ENCODE assay signal across 22 cellular contexts in the genomic region with DNA sequence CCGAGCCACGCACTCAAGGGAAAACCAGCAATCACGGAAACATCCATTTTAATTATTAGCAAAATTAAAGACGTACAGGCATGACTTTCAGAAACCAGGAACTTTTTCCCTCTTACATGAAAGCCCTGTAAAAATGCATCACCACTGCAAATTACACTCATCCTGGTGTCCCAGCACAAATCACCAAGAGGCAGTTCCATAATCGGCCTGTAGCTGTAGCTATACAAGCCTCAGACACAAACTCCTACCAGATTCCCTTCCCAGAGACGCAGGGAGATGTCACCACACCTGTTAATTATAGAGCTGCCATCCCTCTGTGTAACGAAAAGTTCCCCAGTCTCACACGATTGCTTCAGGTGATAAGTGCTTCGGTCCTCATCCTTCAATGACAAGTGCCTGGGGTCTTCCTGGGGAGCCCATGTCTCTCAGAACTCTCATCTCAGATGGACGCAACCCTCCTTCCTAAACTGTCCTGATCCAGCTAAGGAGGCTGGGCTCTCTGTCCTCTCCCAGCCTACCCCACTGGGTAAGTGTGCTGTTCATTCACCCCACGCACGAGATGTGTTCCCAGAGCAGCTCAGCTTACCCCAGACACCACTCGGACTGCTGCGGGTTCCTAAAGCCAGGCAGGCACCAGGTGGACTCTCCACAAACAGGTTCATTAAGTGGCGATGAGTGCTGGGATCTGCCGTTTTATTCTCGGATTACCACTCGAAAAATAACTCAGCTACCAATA. TPM values are rescaled to one million over a fixed set of nuclear protein-coding genes. Genes with fewer than 3 reads are reported as not detected.
DNase-seq lines count a peak whose midpoint lies in the region; ATAC-seq and TF ChIP-seq lines count a peak whose summit lies in the region.
"Had no signal": no experiment of that assay in that cellular context is flagged by ENCODE, and none has a peak within 500 bp of the region (broad histone marks: within the 10 kb centered on the region; RNA-seq: fewer than 3 reads in every experiment).

No MANE protein-coding gene starts in this region.

- ATAC-seq in GM21423 (IDR thresholded peaks at IDR 0.05; ENCODE audit: unreplicated experiment) (no peak), GM18867 (IDR thresholded peaks at IDR 0.05; ENCODE audit: unreplicated experiment) (no peak)

- H3K4me1 ChIP-seq in KMS-11 (ENCODE audit: low read depth, poor library complexity, severe bottlenecking) (peaks cover 73% of the 10 kb centered on the region), endodermal cell (ENCODE audit: control insufficient read depth, insufficient read depth, low read length) (peaks cover 8% of the 10 kb centered on the region)

- H3K27ac Mint-ChIP-seq in endodermal cell (no peak overlapping the region), nephron progenitor cell (no peak overlapping the region)
- H3K27ac Mint-ChIP-seq: activated naive CD4-positive, alpha-beta T cell treated with anti-CD3 and anti-CD28 coated beads for 36 hours had no signal

- H3K27me3 ChIP-seq in KMS-11 (ENCODE audit: insufficient read depth, low read depth) (no peaks in the 10 kb centered on the region), endodermal cell (ENCODE audit: control insufficient read depth, insufficient read depth, low read length, poor library complexity, severe bottlenecking) (peaks cover 52% of the 10 kb centered on the region)
- H3K27me3 ChIP-seq: tibial artery had no signal

- H3K9ac ChIP-seq in KMS-11 (no peak overlapping the region; the same call in 1 of the 2 replicates), endodermal cell (ENCODE audit: extremely low read depth, low read length, poor library complexity, severe bottlenecking) (no peak overlapping the region)

- H3K27ac ChIP-seq in 22Rv1, result no peak overlapping the region
- peak overlapping the region; percentile 55; the same call in 1 of the 2 replicates for H3K27ac ChIP-seq in KMS-11
- H3K27ac ChIP-seq in endodermal cell (ENCODE audit: low read depth, low read length), result no peak overlapping the region
- H3K27ac ChIP-seq: epithelial cell of prostate, left ventricle myocardium inferior, tibial artery had no signal

- H3K4me1 Mint-ChIP-seq in endodermal cell, result peaks cover 61% of the 10 kb centered on the region
- H3K4me1 Mint-ChIP-seq in nephron progenitor cell, result peaks cover 69% of the 10 kb centered on the region

- no peak overlapping the region for H2AFZ ChIP-seq in KMS-11 (ENCODE audit: low read depth)

- peak overlapping the region; percentile 52; the same call in 1 of the 2 replicates for H3K4me2 ChIP-seq in KMS-11

- no peak for DNase-seq in endodermal cell
- no peak for DNase-seq in nephron progenitor cell
- DNase-seq in DMS53 (lab: John Stamatoyannopoulos, UW), result no peak
- no peak for DNase-seq in NCI-H1930 (lab: John Stamatoyannopoulos, UW)
- DNase-seq: activated CD4-positive, alpha-beta T cell treated with anti-CD3 and anti-CD28 coated beads for 1 hour; activated CD8-positive, alpha-beta memory T cell treated with anti-CD3 and anti-CD28 coated beads, Interleukin-2, amount 50 U/mL, for 48 hours; activated naive CD4-positive, alpha-beta T cell treated with anti-CD3 and anti-CD28 coated beads for 36 hours; COR-L47; left ventricle myocardium inferior; NCI-H2107; SHP77 treated with DMSO at 0.1 percent for 48 hours; stimulated activated CD8-positive, alpha-beta memory T cell treated with anti-CD3 and anti-CD28 coated beads, Interleukin-4, amount 100 ng/mL, for 48 hours; T-helper 2 cell; tibial artery had no signal

- peaks cover 99% of the 10 kb centered on the region for H3K79me2 ChIP-seq in KMS-11 (ENCODE audit: insufficient read depth, low read depth)

- 0 out of 2 replicates have a peak, but pooled peaks have one; percentile 11 for TF ChIP-seq CTCF in 22Rv1 (IDR thresholded peaks at IDR 0.05)
- no peak for TF ChIP-seq CTCF in KMS-11 (conservative IDR thresholded peaks at IDR 0.05; ENCODE audit: low read depth, low read length)
- peak; percentile 56 for TF ChIP-seq CTCF in endodermal cell (conservative IDR thresholded peaks at IDR 0.05)
- no peak for TF ChIP-seq CTCF in nephron progenitor cell (IDR thresholded peaks at IDR 0.05)

- H3K9me3 ChIP-seq in endodermal cell (ENCODE audit: control insufficient read depth, low read length), result peaks cover 12% of the 10 kb centered on the region
- H3K9me3 ChIP-seq: left ventricle myocardium inferior, tibial artery had no signal

- H3K36me3 Mint-ChIP-seq in endodermal cell (ENCODE audit: low read depth) (peaks cover 51% of the 10 kb centered on the region), nephron progenitor cell (ENCODE audit: low read depth) (peaks cover 65% of the 10 kb centered on the region)

- H3K9me3 Mint-ChIP-seq in endodermal cell (peaks cover 7% of the 10 kb centered on the region), nephron progenitor cell (peaks cover 21% of the 10 kb centered on the region)
- H3K9me3 Mint-ChIP-seq: activated naive CD4-positive, alpha-beta T cell treated with anti-CD3 and anti-CD28 coated beads for 36 hours; central memory CD8-positive, alpha-beta T cell had no signal

- WGBS in endodermal cell (ENCODE audit: insufficient coverage in 1 of 2, insufficient read length in 1 of 2), 2 experiments, result 86 to 91% methylated on average over 16 to 18 of the region's 18 CpGs

- H3K27me3 Mint-ChIP-seq in endodermal cell (ENCODE audit: insufficient read depth), result peaks cover 41% of the 10 kb centered on the region
- peaks cover 20% of the 10 kb centered on the region for H3K27me3 Mint-ChIP-seq in nephron progenitor cell (ENCODE audit: low read depth, poor library complexity)

- no peaks in the 10 kb centered on the region for H4K20me1 ChIP-seq in KMS-11 (ENCODE audit: insufficient read depth)

- H3K4me3 Mint-ChIP-seq in endodermal cell (no peak overlapping the region), nephron progenitor cell (peak overlapping the region; percentile 48)
- H3K4me3 Mint-ChIP-seq: activated naive CD4-positive, alpha-beta T cell treated with anti-CD3 and anti-CD28 coated beads for 36 hours; central memory CD8-positive, alpha-beta T cell had no signal

- H3K4me3 ChIP-seq in KMS-11 (IDR thresholded peaks at IDR 0.05; ENCODE audit: insufficient read depth, low read depth, low read length), result no peak overlapping the region
- H3K4me3 ChIP-seq in endodermal cell (ENCODE audit: low read length), result no peak overlapping the region
- H3K4me3 ChIP-seq: left ventricle myocardium inferior, tibial artery had no signal

- H3K36me3 ChIP-seq in KMS-11 (ENCODE audit: insufficient read depth) (no peaks in the 10 kb centered on the region), endodermal cell (ENCODE audit: control insufficient read depth, insufficient read depth, low read length) (peaks cover 46% of the 10 kb centered on the region)
- H3K36me3 ChIP-seq: left ventricle myocardium inferior had no signal

RNA-seq across cellular contexts. Expression of gene FGFR2, which starts 5.9 kb away (rescaled TPM):
- total RNA-seq in endodermal cell, result 10 to 100 TPM; 56.5 to 77.0 TPM
- 79.8 TPM for polyA plus RNA-seq in endodermal cell (2013, experiment 1 of 2)
- 71.0 TPM for polyA plus RNA-seq in endodermal cell (2013, experiment 2 of 2)
- total RNA-seq: activated naive CD4-positive, alpha-beta T cell treated with anti-CD3 and anti-CD28 coated beads for 36 hours; myocyte had no signal
- polyA plus RNA-seq: AG04450 had no signal

Comparison
In these comparisons a context has a peak if more than half of its experiments do, and no peak if none do; other contexts are left out.
1. CTCF ChIP-seq: peak in 22Rv1 (single experiment) and endodermal cell (single experiment); none in KMS-11 (single experiment) and nephron progenitor cell (single experiment).